In genomic region chr7:108442039-108442568, GRCh38 we compare ENCODE assay signal across 10 cellular contexts. TPM values are rescaled to one million over a fixed set of nuclear protein-coding genes. Genes with fewer than 3 reads are reported as not detected.
DNase-seq lines count a peak whose midpoint lies in the region; ATAC-seq, FAIRE-seq and TF ChIP-seq lines count a peak whose summit lies in the region.
"Had no signal": no experiment of that assay in that cellular context is flagged by ENCODE, and none has a peak within 500 bp of the region (broad histone marks: within the 10 kb centered on the region; RNA-seq: fewer than 3 reads in every experiment).

No MANE protein-coding gene starts in this region.

- H4K20me1 ChIP-seq in HepG2 (ENCODE audit: insufficient read depth, low read length): no peaks in the 10 kb centered on the region

- TF ChIP-seq POLR2A in HepG2 (IDR thresholded peaks at IDR 0.05; ENCODE audit: insufficient read depth in 1 of 2, low read depth in 2 of 2, low read length in 2 of 2) (no peak), GM18505 (IDR thresholded peaks at IDR 0.05; ENCODE audit: borderline replicate concordance, extremely low read depth, insufficient read depth, insufficient read length) (no peak)

- TF ChIP-seq EP300 in HepG2 (IDR thresholded peaks at IDR 0.05; ENCODE audit: low read depth in 2 of 2, low read length in 2 of 2) (no peak), HepG2 (CRISPR knock-in tag; IDR thresholded peaks at IDR 0.05; ENCODE audit: borderline replicate concordance) (no peak)

- CTCF ChIA-PET in RWPE1 (lab: Yijun Ruan, JAX) (no interaction called here), HepG2 (lab: Yijun Ruan, JAX; ENCODE audit: low intra/inter-chr PET ratio, low total read pairs) (no interaction called here)

- H3K27ac ChIP-seq in RWPE1: no peak overlapping the region
- no peak overlapping the region for H3K27ac ChIP-seq in HepG2 (ENCODE audit: extremely low read length, insufficient read depth, low read length)

- H3K4me1 ChIP-seq in HepG2 (ENCODE audit: insufficient read depth, low read length): no peaks in the 10 kb centered on the region

- intact Hi-C loops in HepG2 (cut with micrococcal nuclease; ENCODE audit: unreplicated experiment): no loop called here

- ATAC-seq in HepG2 (no peak), GM18505 (IDR thresholded peaks at IDR 0.05; ENCODE audit: unreplicated experiment) (no peak), HG03159 (IDR thresholded peaks at IDR 0.05; ENCODE audit: unreplicated experiment) (no peak)

- no peak for TF ChIP-seq RAD21 in HepG2 (CRISPR knock-in tag; IDR thresholded peaks at IDR 0.05)

- no peak overlapping the region for H2AFZ ChIP-seq in HepG2 (ENCODE audit: low read length)

- no peaks in the 10 kb centered on the region for H3K27me3 ChIP-seq in HepG2 (ENCODE audit: control insufficient read depth in 1 of 2, insufficient read depth in 2 of 2, low read length in 2 of 2)

- H3K4me3 ChIP-seq in HepG2 (replicated peaks in 1 of 3; ENCODE audit: insufficient read depth in 1 of 3, low read depth in 2 of 3, low read length in 3 of 3): no peak overlapping the region

- H3K9ac ChIP-seq in HepG2 (ENCODE audit: insufficient read depth, low read depth, low read length): no peak overlapping the region

- in situ Hi-C loops in HepG2 (cut with HindIII; ENCODE audit: extremely low pct_ligation_motif_present, low pct_unique_long_range_greater_than_20kb): no loop called here

- TF ChIP-seq CTCF in RWPE1 (conservative IDR thresholded peaks at IDR 0.05; ENCODE audit: low read depth): no peak
- TF ChIP-seq CTCF in HepG2 (CRISPR knock-in tag; IDR thresholded peaks at IDR 0.05): no peak

- H3K4me2 ChIP-seq in HepG2 (ENCODE audit: low read depth, low read length): no peak overlapping the region

- no peak for FAIRE-seq in HepG2 (lab: Jason Lieb, UNC)
- FAIRE-seq: A204.1 had no signal

- BruUV-seq in HepG2 (replicated peaks; lab: Mats Ljungman, UMichigan): no TSS peak

- POLR2A ChIA-PET in RWPE1 (lab: Yijun Ruan, JAX; ENCODE audit: low non-redundant PET): no interaction called here
- POLR2A ChIA-PET in HepG2 (lab: Yijun Ruan, JAX): no interaction called here

- 13% methylated on average over 5 of the region's 5 CpGs for WGBS in HepG2 (ENCODE audit: low lambda C conversion rate)

- no peaks in the 10 kb centered on the region for H3K9me3 ChIP-seq in HepG2 (ENCODE audit: low read length)

- DNase-seq in NCI-H2081 (lab: John Stamatoyannopoulos, UW): peak; percentile 46 to 85
- DNase-seq in NCI-H2081 treated with DMSO at 0.1 percent for 48 hours (lab: John Stamatoyannopoulos, UW): no peak
- peak; percentile 88 for DNase-seq in NCI-H1105 treated with DMSO at 0.1 percent for 48 hours (lab: John Stamatoyannopoulos, UW)
- peak; percentile 74 for DNase-seq in RWPE1 (ENCODE audit: low spot score)
- DNase-seq in HepG2 (ENCODE audit: low spot score): no peak
- DNase-seq in AG20443 (ENCODE audit: low spot score): no peak
- DNase-seq: NCI-H1930 had no signal

- no peaks in the 10 kb centered on the region for H3K79me2 ChIP-seq in HepG2 (ENCODE audit: insufficient read depth, low read length)

- no peaks in the 10 kb centered on the region for H3K36me3 ChIP-seq in HepG2 (replicated peaks in 1 of 2; ENCODE audit: control insufficient read depth in 1 of 2, insufficient read depth in 2 of 2, low read length in 2 of 2)

TF ChIP-seq in HepG2, 621 proteins besides CTCF, POLR2A, EP300 and RAD21:
- TF ChIP-seq FOSL2 (CRISPR knock-in tag; IDR thresholded peaks at IDR 0.05): peak; percentile 57
- TF ChIP-seq PPARG (CRISPR knock-in tag; conservative IDR thresholded peaks at IDR 0.05): no peak

RNA-seq across cellular contexts. Expression of gene NRCAM, which starts 14.1 kb away (rescaled TPM):
- total RNA-seq in HepG2 (2016; rRNA removed; fragmentation: Illumina TruSeq; extraction: Trizol): 0.31 and 0.39 TPM in 2 replicates
- 0.18 TPM in 1 of 2 replicates, not detected in the other for total RNA-seq in HepG2 (2016; cell fraction: cytosol; rRNA removed; fragmentation: Illumina TruSeq; extraction: Trizol; ENCODE audit: low read depth)
- 0.35 and 0.61 TPM in 2 replicates for total RNA-seq in HepG2 (2016; cell fraction: insoluble cytoplasmic fraction; rRNA removed; fragmentation: Illumina TruSeq; extraction: Trizol)
- total RNA-seq in HepG2 (2016; cell fraction: membrane; rRNA removed; fragmentation: Illumina TruSeq; extraction: Trizol): 0.07 and 0.15 TPM in 2 replicates
- 0.91 and 1.6 TPM in 2 replicates for total RNA-seq in HepG2 (2016; cell fraction: nucleus; rRNA removed; fragmentation: Illumina TruSeq; extraction: Trizol)
- polyA plus RNA-seq in HepG2 (2011; rRNA removed): 0.31 and 0.33 TPM in 2 replicates
- 0.11 and 0.21 TPM in 2 replicates for polyA plus RNA-seq in HepG2 (2011; cell fraction: cytosol; rRNA removed)
- 0.10 and 0.16 TPM in 2 replicates for polyA plus RNA-seq in HepG2 (2011; cell fraction: nucleus; rRNA removed)
- 0.15 and 0.24 TPM in 2 replicates for polyA plus RNA-seq in HepG2 (2012)
- 0.02 TPM in 1 of 2 replicates, not detected in the other for polyA plus RNA-seq in HepG2 (2016; cell fraction: cytosol; fragmentation: Illumina TruSeq; extraction: Trizol; ENCODE audit: low read depth)
- 0.47 and 0.73 TPM in 2 replicates for polyA plus RNA-seq in HepG2 (2016; cell fraction: insoluble cytoplasmic fraction; fragmentation: Illumina TruSeq; extraction: Trizol; ENCODE audit: low read depth)
- 0.07 and 0.08 TPM in 2 replicates for polyA plus RNA-seq in HepG2 (2016; cell fraction: membrane; fragmentation: Illumina TruSeq; extraction: Trizol; ENCODE audit: low read depth)
- 1.9 and 2.0 TPM in 2 replicates for polyA plus RNA-seq in HepG2 (2016; cell fraction: nucleus; fragmentation: Illumina TruSeq; extraction: Trizol; ENCODE audit: insufficient read depth, low read depth)
- 0.42 and 0.90 TPM in 2 replicates for polyA minus RNA-seq in HepG2 (2011; rRNA and poly(A)+ RNA removed; ENCODE audit: low replicate concordance)
- 0.26 and 0.89 TPM in 2 replicates for polyA minus RNA-seq in HepG2 (2011; cell fraction: cytosol; rRNA and poly(A)+ RNA removed)
- polyA minus RNA-seq in HepG2 (2011; cell fraction: nucleus; rRNA and poly(A)+ RNA removed): 0.75 and 1.3 TPM in 2 replicates

Comparison
In these comparisons a context has a peak if more than half of its experiments do, and no peak if none do; other contexts are left out.
1. DNase-seq: peak in NCI-H2081 (2 of 2), NCI-H1105 treated with DMSO at 0.1 percent for 48 hours (single experiment) and RWPE1 (single experiment); none in NCI-H2081 treated with DMSO at 0.1 percent for 48 hours (single experiment), HepG2 (single experiment) and AG20443 (single experiment).